In genomic region chr10:37456456-37456855, GRCh38 we compare ENCODE assay signal across 40 cellular contexts.
"Had no signal": no experiment of that assay in that cellular context is flagged by ENCODE, and none has a peak within 500 bp of the region (broad histone marks: within the 10 kb centered on the region; RNA-seq: fewer than 3 reads in every experiment).

No MANE protein-coding gene starts in this region.

- ATAC-seq: activated naive CD4-positive, alpha-beta T cell treated with anti-CD3 and anti-CD28 coated beads, Interleukin-2, amount 50 U/mL, for 72 hours; activated naive CD8-positive, alpha-beta T cell treated with anti-CD3 and anti-CD28 coated beads, Interleukin-2, amount 50 U/mL, for 24 hours; activated T-cell treated with anti-CD3 and anti-CD28 coated beads, Interleukin-2, amount 50 U/mL, for 4 hours; activated T-cell treated with anti-CD3 and anti-CD28 coated beads, Interleukin-2, amount 50 U/mL, for 72 hours; activated T-helper 17 cell treated with anti-CD3 and anti-CD28 coated beads, Interleukin-2, amount 50 U/mL, for 72 hours; body of pancreas had no signal

- H3K36me3 Mint-ChIP-seq: activated naive CD4-positive, alpha-beta T cell treated with anti-CD3 and anti-CD28 coated beads, Interleukin-2, amount 10 ng/mL, durations not matched to agents 7 days and 5 days; activated naive CD4-positive, alpha-beta T cell treated with anti-CD3 and anti-CD28 coated beads, Interleukin-2, amount 50 U/mL, for 24 hours; activated naive CD8-positive, alpha-beta T cell; activated naive CD8-positive, alpha-beta T cell treated with anti-CD3 and anti-CD28 coated beads for 36 hours; activated naive CD8-positive, alpha-beta T cell treated with anti-CD3 and anti-CD28 coated beads, Interleukin-2, amount 10 ng/mL, durations not matched to agents 7 days and 5 days; brain had no signal

- H3K4me1 ChIP-seq: adrenal gland, ascending aorta, body of pancreas, breast epithelium had no signal

- H3K9me3 ChIP-seq: adrenal gland, ascending aorta, body of pancreas, breast epithelium had no signal

- DNase-seq: activated effector memory CD4-positive, alpha-beta T cell treated with anti-CD3 and anti-CD28 coated beads, Interleukin-2, amount 50 U/mL, for 16 hours; activated effector memory CD4-positive, alpha-beta T cell treated with Interleukin-2 at 50 U/mL for 16 hours; activated gamma-delta T cell; activated gamma-delta T cell treated with Interleukin-2 at 50 U/mL for 16 hours; activated naive CD4-positive, alpha-beta T cell; activated naive CD4-positive, alpha-beta T cell treated with anti-CD3 and anti-CD28 coated beads for 36 hours; activated naive CD4-positive, alpha-beta T cell treated with anti-CD3 and anti-CD28 coated beads, Interleukin-2, amount 10 ng/mL, durations not matched to agents 7 days and 5 days; activated naive CD4-positive, alpha-beta T cell treated with anti-CD3 and anti-CD28 coated beads, Interleukin-2, amount 50 U/mL, for 16 hours; activated naive CD4-positive, alpha-beta T cell treated with Interleukin-2 at 50 U/mL for 16 hours; activated naive CD8-positive, alpha-beta T cell treated with anti-CD3 and anti-CD28 coated beads for 36 hours; activated naive CD8-positive, alpha-beta T cell treated with anti-CD3 and anti-CD28 coated beads, Interleukin-2, amount 10 ng/mL, durations not matched to agents 7 days and 5 days; activated naive CD8-positive, alpha-beta T cell treated with anti-CD3 and anti-CD28 coated beads, Interleukin-2, amount 50 U/mL, for 24 hours; activated T-cell treated with anti-CD3 and anti-CD28 coated beads, Interleukin-2, amount 50 U/mL, for 1 hour; activated T-cell treated with anti-CD3 and anti-CD28 coated beads, Interleukin-2, amount 50 U/mL, for 24 hours; activated T-cell treated with anti-CD3 and anti-CD28 coated beads, Interleukin-2, amount 50 U/mL, for 4 hours; activated T-cell treated with anti-CD3 and anti-CD28 coated beads, Interleukin-2, amount 50 U/mL, for 48 hours; activated T-cell treated with anti-CD3 and anti-CD28 coated beads, Interleukin-2, amount 50 U/mL, for 72 hours; adrenal gland; amniotic stem cell; amygdala; anterior cingulate cortex; aorta; body of pancreas; brain microvascular endothelial cell; caudate nucleus; central memory CD4-positive, alpha-beta T cell; cerebellar nuclear complex had no signal

- H3K36me3 ChIP-seq: adrenal gland, ascending aorta, brain microvascular endothelial cell, breast epithelium, cardiac muscle cell had no signal

- H3K27ac Mint-ChIP-seq: activated naive CD4-positive, alpha-beta T cell treated with anti-CD3 and anti-CD28 coated beads for 36 hours; activated naive CD4-positive, alpha-beta T cell treated with anti-CD3 and anti-CD28 coated beads, Interleukin-2, amount 10 ng/mL, durations not matched to agents 7 days and 5 days; activated naive CD4-positive, alpha-beta T cell treated with anti-CD3 and anti-CD28 coated beads, Interleukin-2, amount 50 U/mL, for 24 hours; activated naive CD4-positive, alpha-beta T cell treated with anti-CD3 and anti-CD28 coated beads, Interleukin-2, amount 50 U/mL, for 72 hours; activated naive CD8-positive, alpha-beta T cell; activated naive CD8-positive, alpha-beta T cell treated with anti-CD3 and anti-CD28 coated beads for 36 hours; activated naive CD8-positive, alpha-beta T cell treated with anti-CD3 and anti-CD28 coated beads, Interleukin-2, amount 10 ng/mL, durations not matched to agents 7 days and 5 days; activated naive CD8-positive, alpha-beta T cell treated with anti-CD3 and anti-CD28 coated beads, Interleukin-2, amount 50 U/mL, for 24 hours; activated T-cell treated with anti-CD3 and anti-CD28 coated beads, Interleukin-2, amount 50 U/mL, for 24 hours; activated T-cell treated with anti-CD3 and anti-CD28 coated beads, Interleukin-2, amount 50 U/mL, for 72 hours; activated T-helper 1 cell treated with anti-CD3 and anti-CD28 coated beads, Interleukin-12 subunit alpha, Interleukin-12 subunit beta, Interleukin-2, Interleukin-4 antibody, amounts not matched to agents 30 ng/mL and 10 ng/mL and 1 ng/mL, durations not matched to agents 14 hours and 24 hours and 36 hours; activated T-helper 17 cell treated with anti-CD3 and anti-CD28 coated beads, Interleukin-2, amount 50 U/mL, for 72 hours; activated T-helper 2 cell treated with anti-CD3 and anti-CD28 coated beads, Interferon-gamma antibody, Interleukin-2, Interleukin-4, amounts not matched to agents 10 μg/mL and 5 μg/mL and 100 μg/mL, durations not matched to agents 14 hours and 24 hours and 36 hours; brain had no signal

- H3K4me1 Mint-ChIP-seq: activated naive CD4-positive, alpha-beta T cell treated with anti-CD3 and anti-CD28 coated beads, Interleukin-2, amount 10 ng/mL, durations not matched to agents 7 days and 5 days; activated naive CD4-positive, alpha-beta T cell treated with anti-CD3 and anti-CD28 coated beads, Interleukin-2, amount 50 U/mL, for 24 hours; activated naive CD8-positive, alpha-beta T cell treated with anti-CD3 and anti-CD28 coated beads for 36 hours; activated naive CD8-positive, alpha-beta T cell treated with anti-CD3 and anti-CD28 coated beads, Interleukin-2, amount 10 ng/mL, durations not matched to agents 7 days and 5 days; activated naive CD8-positive, alpha-beta T cell treated with anti-CD3 and anti-CD28 coated beads, Interleukin-2, amount 50 U/mL, for 24 hours; activated T-helper 17 cell treated with anti-CD3 and anti-CD28 coated beads, Interleukin-2, amount 50 U/mL, for 72 hours; brain; central memory CD8-positive, alpha-beta T cell had no signal

- H3K27ac ChIP-seq: adrenal gland, ascending aorta, body of pancreas, brain microvascular endothelial cell, breast epithelium, cardiac muscle cell had no signal

- H3K4me3 ChIP-seq: adrenal gland, ascending aorta, body of pancreas, breast epithelium, cardiac muscle cell had no signal

- FAIRE-seq: astrocyte, bronchial epithelial cell had no signal

- H3K27me3 Mint-ChIP-seq: activated naive CD4-positive, alpha-beta T cell treated with anti-CD3 and anti-CD28 coated beads, Interleukin-2, amount 10 ng/mL, durations not matched to agents 7 days and 5 days; activated naive CD4-positive, alpha-beta T cell treated with anti-CD3 and anti-CD28 coated beads, Interleukin-2, amount 50 U/mL, for 24 hours; activated naive CD8-positive, alpha-beta T cell; activated naive CD8-positive, alpha-beta T cell treated with anti-CD3 and anti-CD28 coated beads for 36 hours; activated naive CD8-positive, alpha-beta T cell treated with anti-CD3 and anti-CD28 coated beads, Interleukin-2, amount 10 ng/mL, durations not matched to agents 7 days and 5 days; activated naive CD8-positive, alpha-beta T cell treated with anti-CD3 and anti-CD28 coated beads, Interleukin-2, amount 50 U/mL, for 24 hours; activated T-cell treated with anti-CD3 and anti-CD28 coated beads, Interleukin-2, amount 50 U/mL, for 24 hours; activated T-helper 17 cell treated with anti-CD3 and anti-CD28 coated beads, Interleukin-2, amount 50 U/mL, for 72 hours; central memory CD8-positive, alpha-beta T cell had no signal

- H3K27me3 ChIP-seq: adrenal gland, ascending aorta, body of pancreas, brain microvascular endothelial cell, breast epithelium, cardiac muscle cell had no signal

- H3K4me3 Mint-ChIP-seq: activated naive CD4-positive, alpha-beta T cell treated with anti-CD3 and anti-CD28 coated beads for 36 hours; activated naive CD4-positive, alpha-beta T cell treated with anti-CD3 and anti-CD28 coated beads, Interleukin-2, amount 10 ng/mL, durations not matched to agents 7 days and 5 days; activated naive CD4-positive, alpha-beta T cell treated with anti-CD3 and anti-CD28 coated beads, Interleukin-2, amount 50 U/mL, for 24 hours; activated naive CD8-positive, alpha-beta T cell; activated naive CD8-positive, alpha-beta T cell treated with anti-CD3 and anti-CD28 coated beads for 36 hours; activated naive CD8-positive, alpha-beta T cell treated with anti-CD3 and anti-CD28 coated beads, Interleukin-2, amount 10 ng/mL, durations not matched to agents 7 days and 5 days; activated naive CD8-positive, alpha-beta T cell treated with anti-CD3 and anti-CD28 coated beads, Interleukin-2, amount 50 U/mL, for 24 hours; activated T-cell treated with anti-CD3 and anti-CD28 coated beads, Interleukin-2, amount 50 U/mL, for 24 hours; activated T-cell treated with anti-CD3 and anti-CD28 coated beads, Interleukin-2, amount 50 U/mL, for 4 hours; activated T-cell treated with anti-CD3 and anti-CD28 coated beads, Interleukin-2, amount 50 U/mL, for 72 hours; activated T-helper 1 cell treated with anti-CD3 and anti-CD28 coated beads, Interleukin-12 subunit alpha, Interleukin-12 subunit beta, Interleukin-2, Interleukin-4 antibody, amounts not matched to agents 30 ng/mL and 10 ng/mL and 1 ng/mL, durations not matched to agents 14 hours and 24 hours and 36 hours; activated T-helper 17 cell treated with anti-CD3 and anti-CD28 coated beads, Interleukin-2, amount 50 U/mL, for 72 hours; brain; central memory CD8-positive, alpha-beta T cell had no signal

- H3K9me3 Mint-ChIP-seq: activated naive CD4-positive, alpha-beta T cell treated with anti-CD3 and anti-CD28 coated beads, Interleukin-2, amount 50 U/mL, for 24 hours had no signal
